ENCODE assay signal across 8 cellular contexts in the genomic region with DNA sequence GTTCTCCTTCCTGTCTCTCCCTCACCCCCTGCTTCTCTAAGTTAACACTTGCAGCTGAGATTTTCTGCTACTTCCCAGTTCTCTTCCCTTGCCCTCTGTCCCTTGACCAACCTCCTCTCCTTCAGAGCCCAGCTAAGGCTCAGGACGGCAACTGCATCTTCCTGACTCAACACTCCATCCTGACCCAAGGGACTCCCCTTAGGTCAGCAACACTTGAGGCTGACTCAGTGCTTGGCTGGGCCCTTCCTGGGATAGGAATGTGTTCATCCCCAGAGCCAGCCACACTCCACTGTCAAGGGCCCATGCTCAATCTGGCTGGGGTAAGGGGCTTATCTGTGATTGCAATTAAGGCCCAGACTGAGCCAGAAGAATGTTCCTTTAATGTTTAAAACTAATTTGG. TPM values are rescaled to one million over a fixed set of nuclear protein-coding genes. Genes with fewer than 3 reads are reported as not detected.
DNase-seq lines count a peak whose midpoint lies in the region; ATAC-seq and TF ChIP-seq lines count a peak whose summit lies in the region.

No MANE protein-coding gene starts in this region.

- peak overlapping the region; percentile 80 to 88 (median 84) for H3K27ac ChIP-seq in gastrocnemius medialis

- in situ Hi-C loops in gastrocnemius medialis (cut with MboI; ENCODE audit: low sequenced_read_pairs in 4 of 4) = no loop called here

- peak overlapping the region; percentile 87 for H3K4me3 ChIP-seq in fibroblast of the aortic adventitia (ENCODE audit: low read depth, low read length)
- H3K4me3 ChIP-seq in gastrocnemius medialis = peak overlapping the region in 3 of 4 donors; percentile 10 to 70 (median 68)

- H3K9me3 ChIP-seq in gastrocnemius medialis = no peaks in the 10 kb centered on the region

- H3K36me3 ChIP-seq in gastrocnemius medialis = peaks cover 0 to 59% of the 10 kb centered on the region in 2 donors

- ATAC-seq in gastrocnemius medialis (peak; percentile 41 to 57), HG02763 (IDR thresholded peaks at IDR 0.05; ENCODE audit: unreplicated experiment) (no peak), HG02973 (IDR thresholded peaks at IDR 0.05; ENCODE audit: unreplicated experiment) (no peak)

- peaks cover 0 to 9% (median 0%) of the 10 kb centered on the region in 3 donors for H3K27me3 ChIP-seq in gastrocnemius medialis

- TF ChIP-seq CTCF in fibroblast of the aortic adventitia (IDR thresholded peaks at IDR 0.05; ENCODE audit: insufficient read depth, low read length) (no peak), gastrocnemius medialis (IDR thresholded peaks at IDR 0.05 in 4 of 5, conservative IDR thresholded peaks at IDR 0.05 in 1 of 5) (no peak)

- peaks cover 34 to 37% of the 10 kb centered on the region in 2 donors for H3K4me1 ChIP-seq in gastrocnemius medialis

- no peak for TF ChIP-seq POLR2A in gastrocnemius medialis (IDR thresholded peaks at IDR 0.05)

- DNase-seq in ELR (ENCODE audit: low read depth) = peak; percentile 93
- DNase-seq in T1000 (lab: John Stamatoyannopoulos, UW) = peak; percentile 32
- peak; percentile 90 for DNase-seq in fibroblast of the aortic adventitia (ENCODE audit: low read depth)
- peak; percentile 59 to 72 for DNase-seq in gastrocnemius medialis
- no peak for DNase-seq in NCI-H345 (lab: John Stamatoyannopoulos, UW)
- DNase-seq in NCI-H524 (lab: John Stamatoyannopoulos, UW) = no peak

- intact Hi-C loops in gastrocnemius medialis (cut with DNase I; ENCODE audit: low total_unique reads) = no loop called here

RNA-seq across cellular contexts. Expression of a gene that starts 3.4 kb away (rescaled TPM):
- total RNA-seq in fibroblast of the aortic adventitia (ENCODE audit: low replicate concordance) = 57.6 and 91.4 TPM in 2 replicates
- 10 to 100 TPM in 3 of 4 donors, 1 to 10 TPM in 1; 8.9 to 19.8 (median 16.9) TPM for total RNA-seq in gastrocnemius medialis

RNA-seq across cellular contexts. Expression of a gene that starts 9.9 kb away (rescaled TPM):
- total RNA-seq in fibroblast of the aortic adventitia (ENCODE audit: low replicate concordance) (not detected in 2 replicates), gastrocnemius medialis (not detected)

RNA-seq across cellular contexts. Expression of a gene that starts 30.3 kb away (rescaled TPM):
- not detected in 2 replicates for total RNA-seq in fibroblast of the aortic adventitia (ENCODE audit: low replicate concordance)
- total RNA-seq in gastrocnemius medialis = not detected

RNA-seq across cellular contexts. Expression of a gene that starts 44.8 kb away (rescaled TPM):
- total RNA-seq in fibroblast of the aortic adventitia (ENCODE audit: low replicate concordance) (0.27 TPM in 1 of 2 replicates, not detected in the other), gastrocnemius medialis (100 to 1,000 TPM in 2 of 4 donors, 10 to 100 TPM in 2; 67.6 to 147 (median 110) TPM)

RNA-seq across cellular contexts. Expression of a gene that starts 52.3 kb away (rescaled TPM):
- total RNA-seq in fibroblast of the aortic adventitia (ENCODE audit: low replicate concordance) (33.9 and 38.4 TPM in 2 replicates), gastrocnemius medialis (10 to 100 TPM; 16.7 to 22.7 (median 19.5) TPM)

Comparison
In these comparisons a context has a peak if more than half of its experiments do, and no peak if none do; other contexts are left out.
1. DNase-seq: peak in ELR (single experiment), T1000 (single experiment), fibroblast of the aortic adventitia (single experiment) and gastrocnemius medialis (2 of 2); none in NCI-H345 (single experiment) and NCI-H524 (0 of 2).
2. ATAC-seq: peak in gastrocnemius medialis (2 of 2); none in HG02763 (single experiment) and HG02973 (single experiment).